Comparison of ENCODE assay signal across 9 cellular contexts in the genomic region with DNA sequence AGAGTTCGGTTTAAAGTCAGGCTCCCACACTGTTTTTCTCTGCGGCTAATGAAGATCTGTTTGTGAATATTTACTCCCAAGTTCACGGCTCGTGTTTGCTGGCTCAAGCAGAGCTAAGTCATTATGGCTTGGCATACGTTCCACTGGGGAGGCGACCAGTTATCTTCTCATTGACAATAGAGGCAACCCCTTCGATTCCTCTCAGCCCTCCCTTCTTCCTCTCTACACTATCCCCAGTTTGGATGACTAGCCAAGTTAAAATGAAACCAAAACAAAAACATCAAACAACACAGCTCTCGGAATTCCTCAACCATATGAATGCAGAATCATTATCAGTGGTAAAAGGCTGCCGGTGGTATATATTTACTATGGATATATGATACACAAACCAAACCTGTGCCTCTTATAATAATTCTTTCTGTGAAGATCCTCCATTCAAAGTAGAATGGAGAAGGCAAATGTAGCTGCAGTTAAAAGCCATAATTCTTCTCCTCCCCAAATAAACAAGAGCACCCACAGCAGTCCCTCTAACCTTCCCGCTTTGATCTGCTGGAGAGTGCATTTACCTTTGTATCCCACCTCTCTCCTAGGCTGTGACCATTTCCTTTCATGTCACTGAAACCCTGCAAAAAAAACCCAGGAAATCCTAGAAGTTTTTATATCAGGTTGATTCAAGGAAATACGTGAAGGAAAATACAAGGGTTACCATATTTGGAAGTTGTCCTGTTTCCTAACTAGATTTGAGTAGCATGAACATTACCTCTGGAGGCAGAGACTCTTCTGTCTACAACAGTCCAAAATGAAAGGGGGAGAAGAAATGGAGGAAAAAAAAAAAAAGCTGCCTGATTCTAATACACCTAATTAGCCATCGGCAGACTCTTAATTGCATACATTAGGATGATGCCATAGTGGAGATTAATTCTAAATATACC.
DNase-seq lines count a peak whose midpoint lies in the region; ATAC-seq and TF ChIP-seq lines count a peak whose summit lies in the region.
"Had no signal": no experiment of that assay in that cellular context is flagged by ENCODE, and none has a peak within 500 bp of the region (broad histone marks: within the 10 kb centered on the region; RNA-seq: fewer than 3 reads in every experiment).

No MANE protein-coding gene starts in this region.

- peak overlapping the region; percentile 26 for H3K4me3 ChIP-seq in epithelial cell of esophagus (ENCODE audit: low read length)
- H3K4me3 ChIP-seq in osteoblast (ENCODE audit: insufficient read depth, low read length): peak overlapping the region; percentile 75

- peak; percentile 73 for ATAC-seq in HG02759 (IDR thresholded peaks at IDR 0.05; ENCODE audit: unreplicated experiment)

- no peaks in the 10 kb centered on the region for H3K27me3 ChIP-seq in osteoblast (ENCODE audit: insufficient read depth, low read length)

- no peaks in the 10 kb centered on the region for H4K20me1 ChIP-seq in osteoblast (ENCODE audit: insufficient read depth, low read length)

- H3K36me3 ChIP-seq in osteoblast (ENCODE audit: insufficient read depth, low read length): no peaks in the 10 kb centered on the region

- H3K79me2 ChIP-seq in osteoblast (ENCODE audit: insufficient read depth, low read length): no peaks in the 10 kb centered on the region

- H3K27ac ChIP-seq in osteoblast (ENCODE audit: low read depth, low read length): no peak overlapping the region
- H3K27ac ChIP-seq: 22Rv1 had no signal

- no peaks in the 10 kb centered on the region for H3K4me1 ChIP-seq in osteoblast (ENCODE audit: insufficient read depth, low read length)

- H3K4me2 ChIP-seq in osteoblast (ENCODE audit: insufficient read depth, low read length): peak overlapping the region; percentile 77

- DNase-seq in DMS 273 (lab: John Stamatoyannopoulos, UW; ENCODE audit: unreplicated experiment) (peak; percentile 50), DMS 273 treated with DMSO at 0.1 percent for 48 hours (lab: John Stamatoyannopoulos, UW) (no peak), NCI-H69 (lab: John Stamatoyannopoulos, UW) (peak; percentile 95), epithelial cell of esophagus (ENCODE audit: low read depth) (no peak), osteoblast (ENCODE audit: insufficient read length, low spot score, missing footprints) (no peak), germinal center (ENCODE audit: low spot score) (no peak)
- no peak for DNase-seq in activated effector memory CD4-positive, alpha-beta T cell treated with anti-CD3 and anti-CD28 coated beads, Interleukin-2, amount 50 U/mL, for 16 hours

- TF ChIP-seq CTCF in epithelial cell of esophagus (IDR thresholded peaks at IDR 0.05; ENCODE audit: insufficient read depth, low read depth, low read length, missing control alignments) (no peak), osteoblast (IDR thresholded peaks at IDR 0.05; ENCODE audit: extremely low read depth, low read depth, low read length) (no peak)

- no peaks in the 10 kb centered on the region for H3K9me3 ChIP-seq in osteoblast (ENCODE audit: low read depth, low read length)

- peak overlapping the region; percentile 92 for H2AFZ ChIP-seq in osteoblast (ENCODE audit: low read length)

Comparison
In these comparisons a context has a peak if more than half of its experiments do, and no peak if none do; other contexts are left out.
1. DNase-seq: peak in DMS 273 (single experiment) and NCI-H69 (single experiment); none in DMS 273 treated with DMSO at 0.1 percent for 48 hours (single experiment), epithelial cell of esophagus (single experiment), osteoblast (single experiment), activated effector memory CD4-positive, alpha-beta T cell treated with anti-CD3 and anti-CD28 coated beads, Interleukin-2, amount 50 U/mL, for 16 hours (single experiment) and germinal center (single experiment).